ENCODE assay signal across 13 cellular contexts in genomic region chr9:13386935-13387667, GRCh38.
DNase-seq lines count a peak whose midpoint lies in the region; ATAC-seq and TF ChIP-seq lines count a peak whose summit lies in the region.
"Had no signal": no experiment of that assay in that cellular context is flagged by ENCODE, and none has a peak within 500 bp of the region (broad histone marks: within the 10 kb centered on the region; RNA-seq: fewer than 3 reads in every experiment).

No MANE protein-coding gene starts in this region.

- TF ChIP-seq EP300 in sigmoid colon (IDR thresholded peaks at IDR 0.05), result no peak

- TF ChIP-seq CTCF in foreskin fibroblast (IDR thresholded peaks at IDR 0.05; ENCODE audit: low read depth, low read length), result no peak
- no peak for TF ChIP-seq CTCF in sigmoid colon (IDR thresholded peaks at IDR 0.05)
- TF ChIP-seq CTCF in CD4-positive, alpha-beta T cell (IDR thresholded peaks at IDR 0.05), result no peak

- no peak overlapping the region for H3K4me3 Mint-ChIP-seq in CD4-positive, alpha-beta T cell
- H3K4me3 Mint-ChIP-seq: endodermal cell had no signal

- H3K36me3 ChIP-seq in sigmoid colon, result no peaks in the 10 kb centered on the region

- H3K27ac Mint-ChIP-seq in CD4-positive, alpha-beta T cell, result no peak overlapping the region
- H3K27ac Mint-ChIP-seq: endodermal cell had no signal

- no peaks in the 10 kb centered on the region for H3K27me3 ChIP-seq in sigmoid colon
- no peaks in the 10 kb centered on the region for H3K27me3 ChIP-seq in CD4-positive, alpha-beta T cell (ENCODE audit: control insufficient read depth, insufficient read depth, low read length)

- H3K27ac ChIP-seq in sigmoid colon, result peak overlapping the region in 3 of 4 donors; percentile 38 to 46 (median 45)
- no peak overlapping the region for H3K27ac ChIP-seq in CD4-positive, alpha-beta T cell (ENCODE audit: low read depth, low read length)

- H3K4me1 Mint-ChIP-seq in CD4-positive, alpha-beta T cell (ENCODE audit: low read depth), result no peaks in the 10 kb centered on the region
- H3K4me1 Mint-ChIP-seq: endodermal cell had no signal

- no peaks in the 10 kb centered on the region for H3K27me3 Mint-ChIP-seq in CD4-positive, alpha-beta T cell

- no peaks in the 10 kb centered on the region for H3K4me1 ChIP-seq in sigmoid colon

- POLR2A ChIA-PET in CD4-positive, alpha-beta T cell (lab: Charles Lee), result no interaction called here

- H3K36me3 Mint-ChIP-seq in CD4-positive, alpha-beta T cell (ENCODE audit: low read depth), result no peaks in the 10 kb centered on the region

- no peak for ATAC-seq in CD4-positive, alpha-beta T cell (ENCODE audit: poor library complexity)
- ATAC-seq in HG03457 (IDR thresholded peaks at IDR 0.05; ENCODE audit: unreplicated experiment), result no peak

- H3K9me3 ChIP-seq in sigmoid colon, result no peaks in the 10 kb centered on the region
- no peaks in the 10 kb centered on the region for H3K9me3 ChIP-seq in CD4-positive, alpha-beta T cell (ENCODE audit: control insufficient read depth, low read length)

- no peak for TF ChIP-seq POLR2A in sigmoid colon (IDR thresholded peaks at IDR 0.05)

- CTCF ChIA-PET in CD4-positive, alpha-beta T cell (lab: Charles Lee), result no interaction called here

- DNase-seq in AG20443 (ENCODE audit: low spot score) (peak; percentile 70), SKM-1 treated with dmso at 0.1 percent for 144 hours (lab: John Stamatoyannopoulos, UW; ENCODE audit: unreplicated experiment) (peak; percentile 93), foreskin fibroblast (peak; percentile 40 to 67), sigmoid colon (no peak), T-helper 9 cell (no peak)
- DNase-seq in CD4-positive, alpha-beta T cell, result no peak
- DNase-seq in central memory CD4-positive, alpha-beta T cell, result no peak
- DNase-seq: activated CD4-positive, CD25-positive, alpha-beta regulatory T cell treated with anti-CD3 and anti-CD28 coated beads, Interleukin-2, amount 50 U/mL, for 72 hours; activated gamma-delta T cell treated with Interleukin-2 at 50 U/mL for 16 hours; endodermal cell; NCI-H2081; SIG-M5 had no signal

- peaks cover 23% of the 10 kb centered on the region for H3K9me3 Mint-ChIP-seq in CD4-positive, alpha-beta T cell

- intact Hi-C loops in sigmoid colon (cut with DNase I), result no loop called here
- intact Hi-C loops in CD4-positive, alpha-beta T cell (cut with DNase I, micrococcal nuclease), result no loop called here

- WGBS in sigmoid colon, 2 donors, result 64 to 71% methylated on average over 3 of the region's 3 CpGs

- H3K4me3 ChIP-seq in foreskin fibroblast (ENCODE audit: low read depth in 1 of 2, low read length in 2 of 2), result no peak overlapping the region
- no peak overlapping the region for H3K4me3 ChIP-seq in sigmoid colon

Comparison
In these comparisons a context has a peak if more than half of its experiments do, and no peak if none do; other contexts are left out.
1. DNase-seq: peak in AG20443 (single experiment), SKM-1 treated with dmso at 0.1 percent for 144 hours (single experiment) and foreskin fibroblast (2 of 2); none in sigmoid colon (single experiment), CD4-positive, alpha-beta T cell (0 of 10), T-helper 9 cell (single experiment) and central memory CD4-positive, alpha-beta T cell (single experiment).